8 cellular contexts compared by ENCODE assay signal in the genomic region with DNA sequence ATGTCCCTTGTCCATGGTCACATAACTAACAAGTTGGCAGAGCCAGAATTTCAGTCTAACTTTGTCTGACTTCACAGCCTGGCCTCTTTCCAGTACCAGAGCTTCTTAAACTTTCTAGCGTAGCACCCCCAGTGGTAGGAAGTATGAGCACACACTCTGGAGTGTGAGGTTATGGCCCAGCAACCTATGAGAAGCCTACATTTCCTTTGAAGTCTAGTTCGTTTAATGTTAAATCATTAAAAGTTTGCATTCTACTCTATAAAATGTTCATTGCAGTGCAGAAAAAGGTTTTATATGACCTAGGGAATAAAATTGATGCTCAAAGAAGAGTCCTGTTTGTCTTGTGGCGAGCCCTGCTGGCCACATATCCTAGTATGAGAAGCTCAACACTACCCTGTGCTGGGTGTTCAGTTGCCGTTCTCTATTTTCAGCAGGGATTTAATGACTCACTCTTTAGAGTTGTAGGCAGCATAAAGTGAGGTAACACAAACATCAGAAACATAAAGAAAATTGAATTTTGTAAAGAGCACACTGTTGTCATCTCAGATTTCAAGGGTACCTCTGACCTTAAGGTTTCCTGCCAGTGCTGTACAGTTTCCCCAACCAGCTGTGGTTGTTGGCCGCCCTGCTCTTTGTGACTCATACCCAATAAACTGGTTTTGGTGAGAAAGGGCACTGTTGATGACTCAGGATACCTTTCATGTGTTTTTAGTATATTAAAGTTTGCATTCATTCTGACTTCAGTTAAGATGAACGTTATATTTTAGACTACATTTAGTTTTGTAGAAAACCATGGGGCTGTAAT. TPM values are rescaled to one million over a fixed set of nuclear protein-coding genes. Genes with fewer than 3 reads are reported as not detected.
DNase-seq lines count a peak whose midpoint lies in the region; ATAC-seq and TF ChIP-seq lines count a peak whose summit lies in the region.

No MANE protein-coding gene starts in this region.

- TF ChIP-seq CTCF in fibroblast of mammary gland (conservative IDR thresholded peaks at IDR 0.05; ENCODE audit: control insufficient read depth, insufficient read depth, low read depth, low read length) = peak; percentile 80
- TF ChIP-seq CTCF in upper lobe of right lung (IDR thresholded peaks at IDR 0.05) = peak; percentile 60

- H3K9me3 ChIP-seq in trophoblast cell (ENCODE audit: insufficient read depth, low read depth, low read length) (no peaks in the 10 kb centered on the region), upper lobe of right lung (no peaks in the 10 kb centered on the region)

- H3K4me3 ChIP-seq in fibroblast of mammary gland (ENCODE audit: control insufficient read depth, low read depth, low read length) (no peak overlapping the region), trophoblast cell (ENCODE audit: low read depth, low read length) (no peak overlapping the region), upper lobe of right lung (no peak overlapping the region)

- H3K14ac ChIP-seq in trophoblast cell (ENCODE audit: low read length) = no peak overlapping the region

- peak overlapping the region; percentile 14 for H4K91ac ChIP-seq in trophoblast cell (ENCODE audit: low read depth, low read length)

- peak; percentile 57 to 65 for DNase-seq in AML-193 (lab: John Stamatoyannopoulos, UW)
- peak; percentile 70 for DNase-seq in activated T-cell treated with anti-CD3 and anti-CD28 coated beads, Interleukin-2, amount 50 U/mL, for 24 hours
- DNase-seq in fibroblast of mammary gland (ENCODE audit: low read depth) = peak; percentile 99
- DNase-seq in trophoblast cell = peak; percentile 71 to 87
- no peak for DNase-seq in upper lobe of right lung

- no peak overlapping the region for H4K8ac ChIP-seq in trophoblast cell (ENCODE audit: low read depth, low read length)

- intact Hi-C loops in upper lobe of right lung (cut with DNase I) = no loop called here

- no peaks in the 10 kb centered on the region for H3K9me3 Mint-ChIP-seq in activated T-cell treated with anti-CD3 and anti-CD28 coated beads, Interleukin-2, amount 50 U/mL, for 24 hours

- no peak overlapping the region for H4K12ac ChIP-seq in trophoblast cell (ENCODE audit: low read depth, low read length)

- H2AFZ ChIP-seq in trophoblast cell (ENCODE audit: insufficient read depth, low read length, poor library complexity) = no peak overlapping the region

- no peak overlapping the region for H2BK12ac ChIP-seq in trophoblast cell (ENCODE audit: low read length)

- H3K9ac ChIP-seq in trophoblast cell (ENCODE audit: low read length) = no peak overlapping the region

- no peak overlapping the region for H3K4ac ChIP-seq in trophoblast cell (ENCODE audit: low read depth, low read length)

- peak overlapping the region; percentile 33 for H2BK5ac ChIP-seq in trophoblast cell (ENCODE audit: low read depth, low read length, poor library complexity)

- H3K36me3 ChIP-seq in trophoblast cell (ENCODE audit: control insufficient read depth in 1 of 2, insufficient read depth in 2 of 2, low read length in 2 of 2) (peaks cover 9 to 12% of the 10 kb centered on the region in 2 experiments), upper lobe of right lung (peaks cover 68% of the 10 kb centered on the region)

- H3K36me3 Mint-ChIP-seq in activated T-cell treated with anti-CD3 and anti-CD28 coated beads, Interleukin-2, amount 50 U/mL, for 24 hours (ENCODE audit: low read depth) = peaks cover 75% of the 10 kb centered on the region

- H2BK120ac ChIP-seq in trophoblast cell (ENCODE audit: insufficient read depth, low read length, poor library complexity) = no peak overlapping the region

- H3K18ac ChIP-seq in trophoblast cell (ENCODE audit: low read length) = no peak overlapping the region

- H2AK5ac ChIP-seq in trophoblast cell (ENCODE audit: low read length) = no peak overlapping the region

- H3K4me1 ChIP-seq in trophoblast cell (ENCODE audit: control insufficient read depth in 1 of 2, insufficient read depth in 2 of 2, low read length in 2 of 2) = peaks cover 3 to 12% of the 10 kb centered on the region in 2 experiments
- H3K4me1 ChIP-seq in upper lobe of right lung = no peaks in the 10 kb centered on the region

- H3K4me3 Mint-ChIP-seq in activated T-cell treated with anti-CD3 and anti-CD28 coated beads, Interleukin-2, amount 50 U/mL, for 24 hours = peak overlapping the region; percentile 53

- no CpG with 5 or more reads among the region's 6 CpGs for WGBS in trophoblast cell (ENCODE audit: extremely low coverage, insufficient coverage, insufficient read length)

- peaks cover 35% of the 10 kb centered on the region for H3K4me1 Mint-ChIP-seq in activated T-cell treated with anti-CD3 and anti-CD28 coated beads, Interleukin-2, amount 50 U/mL, for 24 hours (ENCODE audit: low read depth)

- H3K27me3 ChIP-seq in trophoblast cell (ENCODE audit: insufficient read depth, low read length) (no peaks in the 10 kb centered on the region), upper lobe of right lung (no peaks in the 10 kb centered on the region)

- H3K79me2 ChIP-seq in trophoblast cell (ENCODE audit: control insufficient read depth, insufficient read depth, low read length, poor library complexity) = no peaks in the 10 kb centered on the region

- H3K27ac ChIP-seq in trophoblast cell (ENCODE audit: low read depth, low read length) = peak overlapping the region; percentile 72
- H3K27ac ChIP-seq in upper lobe of right lung = no peak overlapping the region

- H3K27ac Mint-ChIP-seq in activated T-cell treated with anti-CD3 and anti-CD28 coated beads, Interleukin-2, amount 50 U/mL, for 24 hours = peak overlapping the region; percentile 95

- no peak overlapping the region for H3K23ac ChIP-seq in trophoblast cell (ENCODE audit: low read length)

- peak overlapping the region; percentile 43 for H3K4me2 ChIP-seq in trophoblast cell (ENCODE audit: low read length)

- no peaks in the 10 kb centered on the region for H3K27me3 Mint-ChIP-seq in activated T-cell treated with anti-CD3 and anti-CD28 coated beads, Interleukin-2, amount 50 U/mL, for 24 hours

- ATAC-seq in GM18868 (IDR thresholded peaks at IDR 0.05; ENCODE audit: unreplicated experiment) (peak; percentile 88), HG03095 (IDR thresholded peaks at IDR 0.05; ENCODE audit: unreplicated experiment) (peak; percentile 83), upper lobe of right lung (peak; percentile 90)

- peaks cover 4% of the 10 kb centered on the region for H3K79me1 ChIP-seq in trophoblast cell (ENCODE audit: low read length)

TF ChIP-seq in PFSK-1, 5 proteins besides CTCF, POLR2A, EP300 and RAD21:
- TF ChIP-seq SIN3A (IDR thresholded peaks at IDR 0.05; ENCODE audit: borderline replicate concordance, insufficient read depth, low read length) (0 out of 2 replicates have a peak, but pooled peaks have one; percentile 33), FOXP2 (optimal IDR thresholded peaks at IDR 0.05; ENCODE audit: borderline replicate concordance, extremely low read depth, extremely low read length, insufficient read depth) (peak; percentile 42), TAF1 (IDR thresholded peaks at IDR 0.05; ENCODE audit: borderline replicate concordance, insufficient read depth, low read length) (0 out of 2 replicates have a peak, but pooled peaks have one; percentile 15)
- TF ChIP-seq, protein P1, sequence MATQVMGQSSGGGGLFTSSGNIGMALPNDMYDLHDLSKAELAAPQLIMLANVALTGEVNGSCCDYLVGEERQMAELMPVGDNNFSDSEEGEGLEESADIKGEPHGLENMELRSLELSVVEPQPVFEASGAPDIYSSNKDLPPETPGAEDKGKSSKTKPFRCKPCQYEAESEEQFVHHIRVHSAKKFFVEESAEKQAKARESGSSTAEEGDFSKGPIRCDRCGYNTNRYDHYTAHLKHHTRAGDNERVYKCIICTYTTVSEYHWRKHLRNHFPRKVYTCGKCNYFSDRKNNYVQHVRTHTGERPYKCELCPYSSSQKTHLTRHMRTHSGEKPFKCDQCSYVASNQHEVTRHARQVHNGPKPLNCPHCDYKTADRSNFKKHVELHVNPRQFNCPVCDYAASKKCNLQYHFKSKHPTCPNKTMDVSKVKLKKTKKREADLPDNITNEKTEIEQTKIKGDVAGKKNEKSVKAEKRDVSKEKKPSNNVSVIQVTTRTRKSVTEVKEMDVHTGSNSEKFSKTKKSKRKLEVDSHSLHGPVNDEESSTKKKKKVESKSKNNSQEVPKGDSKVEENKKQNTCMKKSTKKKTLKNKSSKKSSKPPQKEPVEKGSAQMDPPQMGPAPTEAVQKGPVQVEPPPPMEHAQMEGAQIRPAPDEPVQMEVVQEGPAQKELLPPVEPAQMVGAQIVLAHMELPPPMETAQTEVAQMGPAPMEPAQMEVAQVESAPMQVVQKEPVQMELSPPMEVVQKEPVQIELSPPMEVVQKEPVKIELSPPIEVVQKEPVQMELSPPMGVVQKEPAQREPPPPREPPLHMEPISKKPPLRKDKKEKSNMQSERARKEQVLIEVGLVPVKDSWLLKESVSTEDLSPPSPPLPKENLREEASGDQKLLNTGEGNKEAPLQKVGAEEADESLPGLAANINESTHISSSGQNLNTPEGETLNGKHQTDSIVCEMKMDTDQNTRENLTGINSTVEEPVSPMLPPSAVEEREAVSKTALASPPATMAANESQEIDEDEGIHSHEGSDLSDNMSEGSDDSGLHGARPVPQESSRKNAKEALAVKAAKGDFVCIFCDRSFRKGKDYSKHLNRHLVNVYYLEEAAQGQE (IDR thresholded peaks at IDR 0.05; ENCODE audit: insufficient read depth in 1 of 2, low read depth in 2 of 2, low read length in 2 of 2) = no peak

RNA-seq across cellular contexts. Expression of a gene that starts 14.3 kb away (rescaled TPM):
- 15.8 TPM for polyA plus RNA-seq in PFSK-1 (2012; ENCODE audit: insufficient read length, low read depth)
- 24.0 and 24.3 TPM in 2 replicates for polyA plus RNA-seq in trophoblast cell (2013)
- total RNA-seq in upper lobe of right lung = 39.9 TPM
